ENCODE assay signal across 23 cellular contexts in genomic region chr3:69646287-69647067, GRCh38.
"Had no signal": no experiment of that assay in that cellular context is flagged by ENCODE, and none has a peak within 500 bp of the region (broad histone marks: within the 10 kb centered on the region; RNA-seq: fewer than 3 reads in every experiment).

No MANE protein-coding gene starts in this region.

- DNase-seq: activated CD4-positive, alpha-beta T cell treated with anti-CD3 and anti-CD28 coated beads for 4 hours; activated CD8-positive, alpha-beta memory T cell treated with anti-CD3 and anti-CD28 coated beads, Interleukin-2, amount 50 U/mL, for 4 hours; activated CD8-positive, alpha-beta T cell treated with anti-CD3 and anti-CD28 coated beads for 36 hours; activated naive CD4-positive, alpha-beta T cell; activated naive CD8-positive, alpha-beta T cell treated with anti-CD3 and anti-CD28 coated beads, Interleukin-2, amount 50 U/mL, for 24 hours; activated T-cell treated with anti-CD3 and anti-CD28 coated beads, Interleukin-2, amount 50 U/mL, for 72 hours; amniotic stem cell; body of pancreas; Karpas-422; NCI-H1048; NCI-H146; NCI-H1930; NCI-H2171 treated with DMSO at 0.1 percent for 48 hours; NCI-H226; NCI-H526; NCI-H82; SIG-M5; T-helper 1 cell had no signal

- H3K4me1 ChIP-seq: ascending aorta, body of pancreas had no signal

- H3K4me3 ChIP-seq: ascending aorta, body of pancreas, K562, SK-N-MC had no signal

- ATAC-seq: activated CD4-positive, CD25-positive, alpha-beta regulatory T cell treated with anti-CD3 and anti-CD28 coated beads, Interleukin-2, amount 50 U/mL, for 24 hours; activated CD8-positive, alpha-beta T cell treated with anti-CD3 and anti-CD28 coated beads for 36 hours; activated naive CD4-positive, alpha-beta T cell treated with anti-CD3 and anti-CD28 coated beads, Interleukin-2, amount 50 U/mL, for 72 hours; activated naive CD8-positive, alpha-beta T cell treated with anti-CD3 and anti-CD28 coated beads, Interleukin-2, amount 50 U/mL, for 24 hours; activated T-cell treated with anti-CD3 and anti-CD28 coated beads, Interleukin-2, amount 50 U/mL, for 72 hours; body of pancreas; K562 had no signal

- H3K9me3 ChIP-seq: ascending aorta, body of pancreas had no signal

- H3K27me3 ChIP-seq: ascending aorta, body of pancreas had no signal

- H3K36me3 ChIP-seq: ascending aorta had no signal

- H3K27ac ChIP-seq: ascending aorta, body of pancreas, SK-N-MC had no signal
